In the genomic region with DNA sequence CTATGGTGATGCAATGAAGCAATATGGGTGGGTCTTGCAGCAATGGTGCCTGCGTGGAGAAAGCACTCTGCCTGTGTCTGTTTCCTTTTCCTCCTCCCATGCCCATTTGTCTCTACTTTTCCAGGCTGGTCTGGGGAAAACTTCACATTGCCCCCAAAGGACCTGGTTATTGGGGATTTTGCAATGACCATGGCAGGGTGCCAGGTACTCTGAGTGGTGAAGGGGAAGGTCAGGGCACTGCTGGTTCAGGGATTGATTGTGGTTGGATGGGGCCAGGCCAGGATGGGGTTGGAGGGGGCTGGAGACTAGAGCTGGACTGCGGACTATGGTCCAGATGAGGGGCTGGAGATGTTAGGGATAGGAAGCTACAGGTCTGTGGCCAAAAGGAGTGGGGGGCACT, we compare ENCODE assay signal across 13 cellular contexts.
DNase-seq lines count a peak whose midpoint lies in the region; ATAC-seq and TF ChIP-seq lines count a peak whose summit lies in the region.
"Had no signal": no experiment of that assay in that cellular context is flagged by ENCODE, and none has a peak within 500 bp of the region (broad histone marks: within the 10 kb centered on the region; RNA-seq: fewer than 3 reads in every experiment).

No MANE protein-coding gene starts in this region.

- H2AFZ ChIP-seq in IMR-90 (replicated peaks; ENCODE audit: low read length, poor library complexity): no peak overlapping the region
- H2AFZ ChIP-seq: GM23338 had no signal

- DNase-seq in IMR-90 (no peak), endodermal cell (peak; percentile 22), right lobe of liver (peak; percentile 67 to 83 (median 79)), cortex of kidney (lab: John Stamatoyannopoulos, UW) (no peak), NCI-H82 treated with DMSO at 0.1 percent for 48 hours (lab: John Stamatoyannopoulos, UW; ENCODE audit: unreplicated experiment) (no peak)
- no peak for DNase-seq in CD8-positive, alpha-beta T cell
- DNase-seq: ACHN; BE2C; C1 segment of cervical spinal cord; Caco-2; CD4-positive, CD25-positive, alpha-beta regulatory T cell; H7 had no signal

- peak overlapping the region; percentile 57 for H2BK120ac ChIP-seq in IMR-90 (ENCODE audit: low read depth, low read length)

- H3K4me3 Mint-ChIP-seq in endodermal cell: no peak overlapping the region
- H3K4me3 Mint-ChIP-seq in CD8-positive, alpha-beta T cell: no peak overlapping the region
- H3K4me3 Mint-ChIP-seq: CD4-positive, CD25-positive, alpha-beta regulatory T cell; GM23338 had no signal

- no peak for TF ChIP-seq RAD21 in IMR-90 (IDR thresholded peaks at IDR 0.05; ENCODE audit: low read length)

- no peaks in the 10 kb centered on the region for H3K9me1 ChIP-seq in IMR-90 (ENCODE audit: insufficient read depth, low read length)

- no peaks in the 10 kb centered on the region for H3K9me3 Mint-ChIP-seq in endodermal cell
- no peaks in the 10 kb centered on the region for H3K9me3 Mint-ChIP-seq in CD8-positive, alpha-beta T cell
- H3K9me3 Mint-ChIP-seq: CD4-positive, CD25-positive, alpha-beta regulatory T cell; GM23338 had no signal

- peaks cover 4% of the 10 kb centered on the region for H3K27me3 Mint-ChIP-seq in endodermal cell (ENCODE audit: insufficient read depth)
- H3K27me3 Mint-ChIP-seq in CD8-positive, alpha-beta T cell (ENCODE audit: low read depth): peaks cover 3% of the 10 kb centered on the region
- H3K27me3 Mint-ChIP-seq: CD4-positive, CD25-positive, alpha-beta regulatory T cell had no signal

- H3K4me1 ChIP-seq in IMR-90 (ENCODE audit: control insufficient read depth, insufficient read depth, low read length) (no peaks in the 10 kb centered on the region), endodermal cell (ENCODE audit: control insufficient read depth, insufficient read depth, low read length) (no peaks in the 10 kb centered on the region), right lobe of liver (peaks cover 0 to 21% (median 3%) of the 10 kb centered on the region in 4 donors)
- H3K4me1 ChIP-seq in CD8-positive, alpha-beta T cell (ENCODE audit: insufficient read depth, low read length): no peaks in the 10 kb centered on the region
- H3K4me1 ChIP-seq: BE2C, Caco-2 had no signal

- H3K4me3 ChIP-seq in IMR-90 (ENCODE audit: insufficient read depth, low read depth, low read length): no peak overlapping the region
- no peak overlapping the region for H3K4me3 ChIP-seq in endodermal cell (ENCODE audit: low read length)
- no peak overlapping the region for H3K4me3 ChIP-seq in right lobe of liver
- H3K4me3 ChIP-seq in CD8-positive, alpha-beta T cell (ENCODE audit: low read depth, low read length): no peak overlapping the region
- H3K4me3 ChIP-seq: GM23338 had no signal

- no CpG with 5 or more reads among the region's 2 CpGs for WGBS in IMR-90 (ENCODE audit: extremely low coverage in 2 of 2, insufficient read length in 1 of 2), 2 experiments
- WGBS in endodermal cell (ENCODE audit: insufficient coverage in 1 of 2, insufficient read length in 1 of 2), 2 experiments: 95 to 100% methylated on average over 1 to 2 of the region's 2 CpGs
- WGBS in right lobe of liver (ENCODE audit: insufficient coverage, low coverage, low lambda C conversion rate, missing lambda C conversion rate): 25% methylated on average over 2 of the region's 2 CpGs

- peak overlapping the region; percentile 41; the same call in 1 of the 2 replicates for H4K91ac ChIP-seq in IMR-90 (ENCODE audit: insufficient read depth, low read depth, low read length)

- H3K9me3 ChIP-seq in IMR-90 (ENCODE audit: control insufficient read depth, insufficient read depth, low read length): no peaks in the 10 kb centered on the region
- H3K9me3 ChIP-seq in endodermal cell (ENCODE audit: control insufficient read depth, low read length): no peaks in the 10 kb centered on the region
- H3K9me3 ChIP-seq in right lobe of liver: no peaks in the 10 kb centered on the region
- no peaks in the 10 kb centered on the region for H3K9me3 ChIP-seq in CD8-positive, alpha-beta T cell (ENCODE audit: low read length)
- H3K9me3 ChIP-seq: BE2C, Caco-2 had no signal

- POLR2A ChIA-PET in IMR-90 (lab: Charles Lee; ENCODE audit: unreplicated experiment): interaction anchor here (0.6 to 1.0 kb wide), 2 partner anchors 111 to 315 kb away, joined by 3 to 4 read pairs; no protein-coding TSS in a partner anchor
- POLR2A ChIA-PET in CD8-positive, alpha-beta T cell (lab: Charles Lee): no interaction called here

- H4K8ac ChIP-seq in IMR-90 (ENCODE audit: low read depth in 2 of 2, low read length in 2 of 2): no peak overlapping the region; a peak in 1 of 4 replicates

- peak overlapping the region; percentile 74; the same call in 1 of the 2 replicates for H3K4ac ChIP-seq in IMR-90 (ENCODE audit: low read depth, low read length)

- no peaks in the 10 kb centered on the region for H3K27me3 ChIP-seq in IMR-90 (ENCODE audit: control insufficient read depth, insufficient read depth, low read length)
- peaks cover 6% of the 10 kb centered on the region for H3K27me3 ChIP-seq in endodermal cell (ENCODE audit: control insufficient read depth, insufficient read depth, low read length, poor library complexity, severe bottlenecking)
- no peaks in the 10 kb centered on the region for H3K27me3 ChIP-seq in right lobe of liver
- H3K27me3 ChIP-seq in CD8-positive, alpha-beta T cell (ENCODE audit: insufficient read depth, low read length): no peaks in the 10 kb centered on the region
- H3K27me3 ChIP-seq: BE2C had no signal

- H3K36me3 Mint-ChIP-seq in endodermal cell (ENCODE audit: low read depth): no peaks in the 10 kb centered on the region
- H3K36me3 Mint-ChIP-seq in CD8-positive, alpha-beta T cell: no peaks in the 10 kb centered on the region
- H3K36me3 Mint-ChIP-seq: CD4-positive, CD25-positive, alpha-beta regulatory T cell had no signal

- intact Hi-C loops in IMR-90 (cut with micrococcal nuclease): no loop called here
- intact Hi-C loops in right lobe of liver (cut with DNase I): loop anchor here (5.0 to 10.0 kb wide), 2 partner anchors 62 to 104 kb away; no protein-coding TSS in a partner anchor
- intact Hi-C loops in CD8-positive, alpha-beta T cell (cut with DNase I, micrococcal nuclease): loop anchor here (5.0 kb wide), 2 partner anchors 414 to 669 kb away; no protein-coding TSS in a partner anchor

- no peak overlapping the region for H3K4me2 ChIP-seq in IMR-90 (ENCODE audit: low read depth, low read length)
- H3K4me2 ChIP-seq: GM23338 had no signal

- no peak overlapping the region for H2BK15ac ChIP-seq in IMR-90 (ENCODE audit: low read depth, low read length)

- no peak overlapping the region for H3K56ac ChIP-seq in IMR-90 (ENCODE audit: extremely low read depth, insufficient read depth, low read length)

- dilution Hi-C loops in IMR-90 (cut with HindIII; ENCODE audit: low sequenced_read_pairs, unreplicated experiment): no loop called here

- H2AK9ac ChIP-seq in IMR-90 (replicated peaks; ENCODE audit: low read depth, low read length, poor library complexity): no peak overlapping the region

- H2BK20ac ChIP-seq in IMR-90 (ENCODE audit: low read depth, low read length): peak overlapping the region; percentile 49

- peaks cover 4% of the 10 kb centered on the region for H3K4me1 Mint-ChIP-seq in endodermal cell
- H3K4me1 Mint-ChIP-seq in CD8-positive, alpha-beta T cell (ENCODE audit: low read depth): no peaks in the 10 kb centered on the region
- H3K4me1 Mint-ChIP-seq: CD4-positive, CD25-positive, alpha-beta regulatory T cell; GM23338 had no signal

- TF ChIP-seq POLR2A in IMR-90 (IDR thresholded peaks at IDR 0.05; ENCODE audit: low read depth, low read length): no peak
- TF ChIP-seq POLR2A in right lobe of liver (IDR thresholded peaks at IDR 0.05): no peak

- in situ Hi-C loops in IMR-90 (cut with MboI; ENCODE audit: low sequenced_read_pairs): no loop called here

- H3K9ac ChIP-seq in IMR-90 (ENCODE audit: low read depth, low read length) (no peak overlapping the region), endodermal cell (ENCODE audit: extremely low read depth, low read length, poor library complexity, severe bottlenecking) (no peak overlapping the region)

- no peak overlapping the region for H4K5ac ChIP-seq in IMR-90 (ENCODE audit: low read depth, low read length)

- H3K27ac Mint-ChIP-seq in endodermal cell: no peak overlapping the region
- H3K27ac Mint-ChIP-seq in CD8-positive, alpha-beta T cell: no peak overlapping the region
- H3K27ac Mint-ChIP-seq: GM23338 had no signal

- H3K36me3 ChIP-seq in IMR-90 (ENCODE audit: control insufficient read depth, insufficient read depth, low read length): no peaks in the 10 kb centered on the region
- no peaks in the 10 kb centered on the region for H3K36me3 ChIP-seq in endodermal cell (ENCODE audit: control insufficient read depth, insufficient read depth, low read length)
- H3K36me3 ChIP-seq in right lobe of liver: no peaks in the 10 kb centered on the region
- H3K36me3 ChIP-seq in CD8-positive, alpha-beta T cell (ENCODE audit: insufficient read depth, low read length): no peaks in the 10 kb centered on the region
- H3K36me3 ChIP-seq: BE2C had no signal

- H2AK5ac ChIP-seq in IMR-90 (ENCODE audit: low read depth, low read length): 0 out of 2 replicates have a peak overlapping the region, but pooled peaks have one; percentile 8

- no peak for TF ChIP-seq CTCF in IMR-90 (conservative IDR thresholded peaks at IDR 0.05; ENCODE audit: low read depth, low read length)
- no peak for TF ChIP-seq CTCF in endodermal cell (conservative IDR thresholded peaks at IDR 0.05)
- no peak for TF ChIP-seq CTCF in right lobe of liver (IDR thresholded peaks at IDR 0.05)
- TF ChIP-seq CTCF in CD8-positive, alpha-beta T cell (IDR thresholded peaks at IDR 0.05): no peak

- H3K14ac ChIP-seq in IMR-90 (replicated peaks; ENCODE audit: low read depth, low read length): no peak overlapping the region; the same call in none of the 2 replicates

- H3K27ac ChIP-seq in IMR-90 (ENCODE audit: insufficient read depth, low read length) (no peak overlapping the region), endodermal cell (ENCODE audit: low read depth, low read length) (no peak overlapping the region), right lobe of liver (no peak overlapping the region)
- H3K27ac ChIP-seq in CD8-positive, alpha-beta T cell (ENCODE audit: low read depth, low read length): no peak overlapping the region

- CTCF ChIA-PET in IMR-90 (lab: Yijun Ruan, JAX): interaction anchor here (0.7 to 4.2 kb wide), 6 partner anchors 8 to 299 kb away, joined by 3 to 21 read pairs (median 4); no protein-coding TSS in a partner anchor
- CTCF ChIA-PET in CD8-positive, alpha-beta T cell (lab: Charles Lee): interaction anchor here (1.2 to 9.2 kb wide), 9 partner anchors 7 to 299 kb away, joined by 3 to 74 read pairs (median 4); no protein-coding TSS in a partner anchor

- no peak overlapping the region for H2BK5ac ChIP-seq in IMR-90 (ENCODE audit: low read depth, low read length, poor library complexity, severe bottlenecking)

- no peaks in the 10 kb centered on the region for H4K20me1 ChIP-seq in IMR-90 (ENCODE audit: insufficient read depth, low read length)

- no peaks in the 10 kb centered on the region for H3K79me1 ChIP-seq in IMR-90 (ENCODE audit: low read depth in 1 of 2, low read length in 2 of 2)

- H3K18ac ChIP-seq in IMR-90 (ENCODE audit: low read depth, low read length): no peak overlapping the region; the same call in 1 of the 2 replicates

- ATAC-seq in IMR-90 (ENCODE audit: low read depth) (no peak), right lobe of liver (peak; percentile 50 to 71 (median 60))
- no peak for ATAC-seq in CD8-positive, alpha-beta T cell
- ATAC-seq: GM23338 had no signal

- no TSS peak for BruUV-seq in IMR-90 (replicated peaks; lab: Mats Ljungman, UMichigan)

- no peak overlapping the region for H3K23ac ChIP-seq in IMR-90 (ENCODE audit: low read depth, low read length)

Comparison
In these comparisons a context has a peak if more than half of its experiments do, and no peak if none do; other contexts are left out.
1. ATAC-seq: peak in right lobe of liver (4 of 4); none in IMR-90 (single experiment) and CD8-positive, alpha-beta T cell (single experiment).
2. DNase-seq: peak in endodermal cell (single experiment) and right lobe of liver (3 of 3); none in IMR-90 (single experiment), CD8-positive, alpha-beta T cell (0 of 7), cortex of kidney (single experiment) and NCI-H82 treated with DMSO at 0.1 percent for 48 hours (single experiment).